ENCODE assay signal across 10 cellular contexts in genomic region chr12:56839489-56840442, GRCh38.
DNase-seq lines count a peak whose midpoint lies in the region; ATAC-seq, FAIRE-seq and TF ChIP-seq lines count a peak whose summit lies in the region.
"Had no signal": no experiment of that assay in that cellular context is flagged by ENCODE, and none has a peak within 500 bp of the region (broad histone marks: within the 10 kb centered on the region; RNA-seq: fewer than 3 reads in every experiment).

No MANE protein-coding gene starts in this region.

- peak; percentile 99 for TF ChIP-seq RAD21 in K562 (CRISPR knock-in tag; conservative IDR thresholded peaks at IDR 0.05 in 1 of 2, IDR thresholded peaks at IDR 0.05 in 1 of 2)

- H4K20me1 ChIP-seq in OCI-LY1 (ENCODE audit: insufficient read depth, low read length) (no peaks in the 10 kb centered on the region), K562 (replicated peaks; ENCODE audit: control insufficient read depth, insufficient read depth, low read length) (no peaks in the 10 kb centered on the region)

- H3K27ac ChIP-seq in OCI-LY1 (ENCODE audit: low read depth, low read length, poor library complexity, severe bottlenecking) = no peak overlapping the region
- no peak overlapping the region for H3K27ac ChIP-seq in K562 (ENCODE audit: extremely low read depth, low read depth, low read length)

- H2AFZ ChIP-seq in OCI-LY1 (ENCODE audit: low read length) (no peak overlapping the region), K562 (ENCODE audit: low read depth, low read length) (no peak overlapping the region)

- TF ChIP-seq POLR2A in K562 (conservative IDR thresholded peaks at IDR 0.05) = no peak

- 31% methylated on average over 2 of the region's 2 CpGs for WGBS in K562 (ENCODE audit: insufficient coverage, low coverage, missing lambda C conversion rate)

- intact Hi-C loops in K562 (cut with micrococcal nuclease) (loop anchor here (1.0 to 5.0 kb wide), 7 partner anchors 58 to 273 kb away; partner anchors contain the start of gene STAT6), left colon (cut with DNase I, micrococcal nuclease) (no loop called here)

- H3K27me3 ChIP-seq in OCI-LY1 (ENCODE audit: insufficient read depth, low read length) = no peaks in the 10 kb centered on the region
- no peaks in the 10 kb centered on the region for H3K27me3 ChIP-seq in K562 (ENCODE audit: control insufficient read depth in 2 of 2, insufficient read depth in 2 of 2, low read length in 2 of 2)

- peaks cover 9% of the 10 kb centered on the region for H3K27me3 Mint-ChIP-seq in stimulated activated memory B cell treated with anti-CD40 and anti-IgM and Interleukin-4, amounts not matched to agents 10 μg/mL and 1 μg/mL and 100 μg/mL, for 72 hours

- H3K27ac Mint-ChIP-seq in stimulated activated memory B cell treated with anti-CD40 and anti-IgM and Interleukin-4, amounts not matched to agents 10 μg/mL and 1 μg/mL and 100 μg/mL, for 72 hours = no peak overlapping the region

- H3K9me2 ChIP-seq in OCI-LY1 (ENCODE audit: low read depth, low read length) = no peaks in the 10 kb centered on the region

- no peaks in the 10 kb centered on the region for H3K79me2 ChIP-seq in OCI-LY1 (ENCODE audit: insufficient read depth, low read length)
- no peaks in the 10 kb centered on the region for H3K79me2 ChIP-seq in K562 (ENCODE audit: control insufficient read depth, insufficient read depth, low read length)

- DNase-seq in AG08396 (ENCODE audit: low spot score) = peak; percentile 28
- DNase-seq in GM13976 (ENCODE audit: low spot score) = peak; percentile 38
- peak; percentile 55 to 83 (median 68) for DNase-seq in K562 (ENCODE audit: extremely low read depth in 1 of 4, low spot score in 3 of 4)
- DNase-seq in left colon = peak; percentile 32 to 47
- no peak for DNase-seq in NCI-H1436 treated with DMSO at 0.1 percent for 48 hours (lab: John Stamatoyannopoulos, UW)
- DNase-seq in KG1 (lab: John Stamatoyannopoulos, UW) = no peak

- H3K36me3 ChIP-seq in OCI-LY1 (ENCODE audit: insufficient read depth, low read length) (no peaks in the 10 kb centered on the region), K562 (ENCODE audit: control insufficient read depth, insufficient read depth, low read length) (no peaks in the 10 kb centered on the region)
- H3K36me3 ChIP-seq: HAP-1 had no signal

- FAIRE-seq in K562 (lab: Jason Lieb, UNC) = peak; percentile 89
- FAIRE-seq: endometrium had no signal

- ATAC-seq in K562 (peak; percentile 95), left colon (peak; percentile 58)
- peak; percentile 62 for ATAC-seq in stimulated activated memory B cell treated with anti-CD40 and anti-IgM and Interleukin-4, amounts not matched to agents 10 μg/mL and 1 μg/mL and 100 μg/mL, for 72 hours

- no peaks in the 10 kb centered on the region for H3F3A ChIP-seq in OCI-LY1 (ENCODE audit: insufficient read depth, low read length)

- H3K9ac ChIP-seq in OCI-LY1 (ENCODE audit: low read length) (no peak overlapping the region), K562 (ENCODE audit: insufficient read depth in 1 of 2, low read depth in 2 of 2, low read length in 2 of 2) (no peak overlapping the region)

- no peaks in the 10 kb centered on the region for H3K9me3 Mint-ChIP-seq in stimulated activated memory B cell treated with anti-CD40 and anti-IgM and Interleukin-4, amounts not matched to agents 10 μg/mL and 1 μg/mL and 100 μg/mL, for 72 hours

- TF ChIP-seq EP300 in K562 (IDR thresholded peaks at IDR 0.05; ENCODE audit: low read length) = no peak; the same call in 1 of the 2 replicates

- H3K4me3 ChIP-seq in OCI-LY1 (ENCODE audit: low read depth, low read length, poor library complexity, severe bottlenecking) (no peak overlapping the region), K562 (no peak overlapping the region)
- H3K4me3 ChIP-seq: HAP-1 had no signal

- H3K4me1 Mint-ChIP-seq in stimulated activated memory B cell treated with anti-CD40 and anti-IgM and Interleukin-4, amounts not matched to agents 10 μg/mL and 1 μg/mL and 100 μg/mL, for 72 hours = peaks cover 24% of the 10 kb centered on the region

- BruUV-seq in K562 (replicated peaks; lab: Mats Ljungman, UMichigan) = no TSS peak

- H3K4me2 ChIP-seq in OCI-LY1 (ENCODE audit: low read length) (no peak overlapping the region), K562 (ENCODE audit: insufficient read depth, low read length) (no peak overlapping the region)

- peaks cover 9% of the 10 kb centered on the region for H3K4me1 ChIP-seq in OCI-LY1 (ENCODE audit: insufficient read depth, low read length, severe bottlenecking)
- H3K4me1 ChIP-seq in K562 (replicated peaks in 1 of 2; ENCODE audit: control insufficient read depth in 2 of 2, insufficient read depth in 2 of 2, low read length in 2 of 2) = peaks cover 3 to 7% of the 10 kb centered on the region in 2 experiments; a peak in 4 of 5 replicates
- H3K4me1 ChIP-seq: HAP-1 had no signal

- no peaks in the 10 kb centered on the region for H3K9me1 ChIP-seq in K562 (ENCODE audit: control insufficient read depth, insufficient read depth, low read length)

- in situ Hi-C loops in GM13976 (cut with MboI; ENCODE audit: low sequenced_read_pairs, unreplicated experiment) = loop anchor here (25.0 kb wide), 1 partner anchor 148 kb away; a partner anchor contains a TSS
- in situ Hi-C loops in K562 (cut with MboI) = loop anchor here (5.0 kb wide), 2 partner anchors 163 to 343 kb away; no protein-coding TSS in a partner anchor

- POLR2A ChIA-PET in K562 (lab: Yijun Ruan, JAX) = interaction anchor here (0.6 to 1.1 kb wide), 7 partner anchors 21 to 544 kb away, joined by 3 to 5 read pairs (median 3); no protein-coding TSS in a partner anchor

- H3K9me3 ChIP-seq in OCI-LY1 (ENCODE audit: low read length) (no peaks in the 10 kb centered on the region), K562 (replicated peaks; ENCODE audit: control insufficient read depth, insufficient read depth, low read depth, low read length) (no peaks in the 10 kb centered on the region)
- H3K9me3 ChIP-seq: HAP-1 had no signal

- no peaks in the 10 kb centered on the region for H3K36me3 Mint-ChIP-seq in stimulated activated memory B cell treated with anti-CD40 and anti-IgM and Interleukin-4, amounts not matched to agents 10 μg/mL and 1 μg/mL and 100 μg/mL, for 72 hours

- H3K4me3 Mint-ChIP-seq in stimulated activated memory B cell treated with anti-CD40 and anti-IgM and Interleukin-4, amounts not matched to agents 10 μg/mL and 1 μg/mL and 100 μg/mL, for 72 hours = no peak overlapping the region

- peak; percentile 43 for TF ChIP-seq CTCF in GM13976 (IDR thresholded peaks at IDR 0.05; ENCODE audit: borderline replicate concordance, control extremely low read depth, extremely low read depth, insufficient read depth, missing control alignments)
- peak; percentile 63 for TF ChIP-seq CTCF in OCI-LY1 (IDR thresholded peaks at IDR 0.05; ENCODE audit: low read length)
- TF ChIP-seq CTCF in K562 (IDR thresholded peaks at IDR 0.05 in 2 of 3, conservative IDR thresholded peaks at IDR 0.05 in 1 of 3; ENCODE audit: insufficient read depth in 2 of 3, low read depth in 1 of 3, low read length in 3 of 3) = peak; percentile 92 to 97 (median 97)

- CTCF ChIA-PET in K562 (lab: Yijun Ruan, JAX; ENCODE audit: low intra/inter-chr PET ratio) = interaction anchor here (0.5 to 2.5 kb wide), 7 partner anchors 60 to 317 kb away, joined by 3 to 30 read pairs (median 7); partner anchors contain the start of gene ZBTB39

TF ChIP-seq in K562, 482 proteins besides CTCF, POLR2A, EP300 and RAD21 (continues in another document):
- TF ChIP-seq SMAD2 (IDR thresholded peaks at IDR 0.05; ENCODE audit: low read depth, low read length) (no peak), HCFC1 (IDR thresholded peaks at IDR 0.05; ENCODE audit: low read depth, low read length) (no peak), IRF9 (tag; IDR thresholded peaks at IDR 0.05) (no peak), MYC (IDR thresholded peaks at IDR 0.05; ENCODE audit: low read depth, low read length) (peak; percentile 43; the same call in 1 of the 2 replicates), MYC (CRISPR knock-in tag; IDR thresholded peaks at IDR 0.05; ENCODE audit: borderline replicate concordance, low read depth) (no peak), TFAP4 (CRISPR knock-in tag; IDR thresholded peaks at IDR 0.05; ENCODE audit: borderline replicate concordance) (peak; percentile 81), ZNF24 (IDR thresholded peaks at IDR 0.05) (peak; percentile 32; the same call in 1 of the 2 replicates), SRF (CRISPR knock-in tag; IDR thresholded peaks at IDR 0.05) (0 out of 4 replicates have a peak, but pooled peaks of 1 of the 2 experiments have one; percentile 22), STAG1 (CRISPR knock-in tag; IDR thresholded peaks at IDR 0.05; ENCODE audit: borderline replicate concordance) (peak; percentile 82; the same call in 1 of the 2 replicates), TCF7L2 (IDR thresholded peaks at IDR 0.05; ENCODE audit: low read depth, low read length) (no peak), ZNF143 (CRISPR knock-in tag; IDR thresholded peaks at IDR 0.05) (no peak), CHD2 (IDR thresholded peaks at IDR 0.05; ENCODE audit: low read depth, low read length) (no peak), TBL1XR1 (IDR thresholded peaks at IDR 0.05; ENCODE audit: low read length in 2 of 2) (no peak), EZH2 (IDR thresholded peaks at IDR 0.05; ENCODE audit: borderline replicate concordance, low read depth, low read length) (no peak)

Comparison
In these comparisons a context has a peak if more than half of its experiments do, and no peak if none do; other contexts are left out.
1. DNase-seq: peak in AG08396 (single experiment), GM13976 (single experiment), K562 (4 of 4) and left colon (2 of 2); none in NCI-H1436 treated with DMSO at 0.1 percent for 48 hours (single experiment) and KG1 (single experiment).
2. CTCF ChIP-seq: peak in every context shown above with its lines; median percentile 97 in K562; 63 in OCI-LY1; 43 in GM13976.
3. Peak in every context shown above with its lines, with median percentiles within 50 percentile points of each other: ATAC-seq.